Comparison of ENCODE assay signal across 11 cellular contexts in the genomic region with DNA sequence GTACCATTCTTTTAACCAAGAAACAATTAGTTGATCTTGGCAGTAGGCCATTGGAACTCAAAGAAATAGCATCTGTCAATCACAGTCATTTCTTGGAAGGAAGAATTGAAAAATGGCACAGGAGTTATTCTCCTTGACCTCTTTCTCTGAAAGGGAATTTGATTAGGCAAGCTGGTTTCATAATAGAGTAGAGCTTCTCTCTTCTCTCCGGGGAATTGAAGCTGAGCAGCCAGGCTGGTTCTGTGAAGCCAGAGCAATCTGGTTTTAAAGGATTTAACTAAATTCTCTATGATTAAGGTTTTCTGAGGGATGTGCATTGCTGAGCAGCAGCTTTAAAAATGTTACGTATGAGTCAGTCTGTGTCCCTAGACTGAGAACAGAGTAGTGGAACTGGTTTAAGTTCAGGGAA.
DNase-seq lines count a peak whose midpoint lies in the region; ATAC-seq and TF ChIP-seq lines count a peak whose summit lies in the region.
"Had no signal": no experiment of that assay in that cellular context is flagged by ENCODE, and none has a peak within 500 bp of the region (broad histone marks: within the 10 kb centered on the region; RNA-seq: fewer than 3 reads in every experiment).

No MANE protein-coding gene starts in this region.

- TF ChIP-seq CTCF in omental fat pad (IDR thresholded peaks at IDR 0.05) = no peak

- ATAC-seq in esophagus mucosa (peak; percentile 97), omental fat pad (ENCODE audit: low FRiP score) (peak; percentile 57), HG03571 (IDR thresholded peaks at IDR 0.05; ENCODE audit: unreplicated experiment) (no peak)

- DNase-seq in EL (peak; percentile 3), NCI-H82 (lab: John Stamatoyannopoulos, UW) (peak; percentile 83), omental fat pad (ENCODE audit: low spot score) (no peak), NCI-H748 treated with DMSO at 0.1 percent for 48 hours (lab: John Stamatoyannopoulos, UW) (no peak), GOT3 (lab: John Stamatoyannopoulos, UW) (no peak), HT-29 (ENCODE audit: low spot score) (no peak)
- DNase-seq: Kasumi-1; RPMI8226; stimulated activated CD4-positive, alpha-beta T cell treated with anti-CD3 and anti-CD28 coated beads, Interleukin-4, amount 100 ng/mL, for 24 hours had no signal

Comparison
In these comparisons a context has a peak if more than half of its experiments do, and no peak if none do; other contexts are left out.
1. DNase-seq: peak in EL (single experiment) and NCI-H82 (single experiment); none in omental fat pad (single experiment), NCI-H748 treated with DMSO at 0.1 percent for 48 hours (single experiment), GOT3 (single experiment) and HT-29 (single experiment).